ENCODE assay signal across 2 cellular contexts in genomic region chr16:85870159-85870558, GRCh38.
TF ChIP-seq lines count a peak whose summit lies in the region.

No MANE protein-coding gene starts in this region.

TF ChIP-seq in HepG2, 621 proteins besides CTCF, POLR2A, EP300 and RAD21:
- TF ChIP-seq REL (CRISPR knock-in tag; conservative IDR thresholded peaks at IDR 0.05) (no peak), ZUFSP (CRISPR knock-in tag; IDR thresholded peaks at IDR 0.05; ENCODE audit: borderline replicate concordance) (no peak), PHF8 (CRISPR knock-in tag; IDR thresholded peaks at IDR 0.05) (no peak), ZNF597 (CRISPR knock-in tag; IDR thresholded peaks at IDR 0.05) (no peak), SP1 (IDR thresholded peaks at IDR 0.05) (no peak), SP1 (CRISPR knock-in tag; IDR thresholded peaks at IDR 0.05) (no peak), KLF15 (CRISPR knock-in tag; IDR thresholded peaks at IDR 0.05; ENCODE audit: borderline replicate concordance) (no peak), PHF20 (CRISPR knock-in tag; IDR thresholded peaks at IDR 0.05) (no peak), NR2F2 (IDR thresholded peaks at IDR 0.05; ENCODE audit: borderline replicate concordance, low read depth) (no peak), ZNF225 (CRISPR knock-in tag; IDR thresholded peaks at IDR 0.05) (no peak), ARID3A (IDR thresholded peaks at IDR 0.05; ENCODE audit: low read depth, low read length) (no peak), UBTF (CRISPR knock-in tag; IDR thresholded peaks at IDR 0.05) (no peak), NCOA5 (CRISPR knock-in tag; IDR thresholded peaks at IDR 0.05) (no peak), ZNF124 (CRISPR knock-in tag; IDR thresholded peaks at IDR 0.05) (no peak), ZNF577 (CRISPR knock-in tag; IDR thresholded peaks at IDR 0.05; ENCODE audit: borderline replicate concordance, low read depth) (no peak), ZNF790 (CRISPR knock-in tag; IDR thresholded peaks at IDR 0.05; ENCODE audit: borderline replicate concordance) (no peak), DMAP1 (CRISPR knock-in tag; IDR thresholded peaks at IDR 0.05) (no peak)
TF ChIP-seq in HepG2: peak in this region for 0.

TF ChIP-seq in GM12878, 131 proteins besides CTCF, POLR2A, EP300 and RAD21:
- TF ChIP-seq PML (IDR thresholded peaks at IDR 0.05; ENCODE audit: low read length) (0 out of 2 replicates have a peak, but pooled peaks have one; percentile 12), BMI1 (IDR thresholded peaks at IDR 0.05; ENCODE audit: borderline replicate concordance) (no peak)
